ENCODE assay signal across 30 cellular contexts in genomic region chr3:49992351-49992750, GRCh38.
"Had no signal": no experiment of that assay in that cellular context is flagged by ENCODE, and none has a peak within 500 bp of the region (broad histone marks: within the 10 kb centered on the region; RNA-seq: fewer than 3 reads in every experiment).

No MANE protein-coding gene starts in this region.

- H3K36me3 Mint-ChIP-seq: activated naive CD4-positive, alpha-beta T cell treated with anti-CD3 and anti-CD28 coated beads, Interleukin-2, amount 50 U/mL, for 24 hours had no signal

- H3K27ac Mint-ChIP-seq: activated CD4-positive, alpha-beta T cell treated with anti-CD3 and anti-CD28 coated beads, Interleukin-2, amount 10 ng/mL, durations not matched to agents 24 days and 14 days; activated CD8-positive, alpha-beta T cell treated with anti-CD3 and anti-CD28 coated beads, Interleukin-2, amount 10 ng/mL, durations not matched to agents 7 days and 5 days; activated naive CD4-positive, alpha-beta T cell treated with anti-CD3 and anti-CD28 coated beads, Interleukin-2, amount 50 U/mL, for 24 hours; activated naive CD8-positive, alpha-beta T cell treated with anti-CD3 and anti-CD28 coated beads, Interleukin-2, amount 10 ng/mL, durations not matched to agents 7 days and 5 days; activated T-cell treated with anti-CD3 and anti-CD28 coated beads, Interleukin-2, amount 50 U/mL, for 24 hours; activated T-helper 2 cell treated with anti-CD3 and anti-CD28 coated beads, Interferon-gamma antibody, Interleukin-2, Interleukin-4, amounts not matched to agents 10 μg/mL and 5 μg/mL and 100 μg/mL, durations not matched to agents 14 hours and 24 hours and 36 hours had no signal

- H3K4me3 Mint-ChIP-seq: activated CD4-positive, alpha-beta T cell treated with anti-CD3 and anti-CD28 coated beads, Interleukin-2, amount 10 ng/mL, durations not matched to agents 24 days and 14 days; activated CD8-positive, alpha-beta T cell treated with anti-CD3 and anti-CD28 coated beads, Interleukin-2, amount 10 ng/mL, durations not matched to agents 7 days and 5 days; activated naive CD4-positive, alpha-beta T cell treated with anti-CD3 and anti-CD28 coated beads, Interleukin-2, amount 50 U/mL, for 24 hours; activated naive CD8-positive, alpha-beta T cell treated with anti-CD3 and anti-CD28 coated beads, Interleukin-2, amount 10 ng/mL, durations not matched to agents 7 days and 5 days; activated T-cell treated with anti-CD3 and anti-CD28 coated beads, Interleukin-2, amount 50 U/mL, for 24 hours; central memory CD8-positive, alpha-beta T cell had no signal

- DNase-seq: activated CD4-positive, alpha-beta T cell treated with anti-CD3 and anti-CD28 coated beads for 1 hour; activated CD4-positive, alpha-beta T cell treated with anti-CD3 and anti-CD28 coated beads, Interleukin-2, amount 10 ng/mL, durations not matched to agents 24 days and 14 days; activated CD4-positive, alpha-beta T cell treated with anti-CD3 and anti-CD28 coated beads, Interleukin-2, amount 50 U/mL, for 4 hours; activated CD4-positive, CD25-positive, alpha-beta regulatory T cell; activated CD8-positive, alpha-beta T cell treated with anti-CD3 and anti-CD28 coated beads, Interleukin-2, amount 10 ng/mL, durations not matched to agents 7 days and 5 days; activated gamma-delta T cell; activated naive CD4-positive, alpha-beta T cell treated with Interleukin-2 at 50 U/mL for 16 hours; activated naive CD8-positive, alpha-beta T cell treated with anti-CD3 and anti-CD28 coated beads, Interleukin-2, amount 10 ng/mL, durations not matched to agents 7 days and 5 days; activated T-cell treated with anti-CD3 and anti-CD28 coated beads, Interleukin-2, amount 50 U/mL, for 24 hours; amygdala; NCI-H1105; NCI-H1417 treated with DMSO at 0.1 percent for 48 hours; NCI-H187 treated with DMSO at 0.1 percent for 48 hours; NCI-H2081; NCI-H2171 treated with DMSO at 0.1 percent for 48 hours; NCI-H2227 treated with DMSO at 0.1 percent for 48 hours; NCI-H446; NCI-H510A treated with DMSO at 0.1 percent for 48 hours; NK-92 treated with Interleukin-12 subunit alpha and Interleukin-12 subunit beta, amount 100 ng/mL, for 24 hours; PC-3; Peyer's patch; SIG-M5; SW 1271; T-helper 1 cell; T-helper 2 cell; T-helper 9 cell had no signal

- H3K9me3 Mint-ChIP-seq: activated CD4-positive, alpha-beta T cell treated with anti-CD3 and anti-CD28 coated beads, Interleukin-2, amount 10 ng/mL, durations not matched to agents 24 days and 14 days; activated naive CD4-positive, alpha-beta T cell treated with anti-CD3 and anti-CD28 coated beads, Interleukin-2, amount 50 U/mL, for 24 hours; activated naive CD8-positive, alpha-beta T cell treated with anti-CD3 and anti-CD28 coated beads, Interleukin-2, amount 10 ng/mL, durations not matched to agents 7 days and 5 days; activated T-cell treated with anti-CD3 and anti-CD28 coated beads, Interleukin-2, amount 50 U/mL, for 24 hours; activated T-helper 2 cell treated with anti-CD3 and anti-CD28 coated beads, Interferon-gamma antibody, Interleukin-2, Interleukin-4, amounts not matched to agents 10 μg/mL and 5 μg/mL and 100 μg/mL, durations not matched to agents 14 hours and 24 hours and 36 hours; central memory CD8-positive, alpha-beta T cell had no signal

- ATAC-seq: activated CD8-positive, alpha-beta T cell treated with anti-CD3 and anti-CD28 coated beads, Interleukin-2, amount 10 ng/mL, durations not matched to agents 7 days and 5 days; PC-3; Right ventricle myocardium inferior had no signal

- H3K4me1 Mint-ChIP-seq: activated naive CD8-positive, alpha-beta T cell treated with anti-CD3 and anti-CD28 coated beads, Interleukin-2, amount 10 ng/mL, durations not matched to agents 7 days and 5 days had no signal
